In the genomic region with DNA sequence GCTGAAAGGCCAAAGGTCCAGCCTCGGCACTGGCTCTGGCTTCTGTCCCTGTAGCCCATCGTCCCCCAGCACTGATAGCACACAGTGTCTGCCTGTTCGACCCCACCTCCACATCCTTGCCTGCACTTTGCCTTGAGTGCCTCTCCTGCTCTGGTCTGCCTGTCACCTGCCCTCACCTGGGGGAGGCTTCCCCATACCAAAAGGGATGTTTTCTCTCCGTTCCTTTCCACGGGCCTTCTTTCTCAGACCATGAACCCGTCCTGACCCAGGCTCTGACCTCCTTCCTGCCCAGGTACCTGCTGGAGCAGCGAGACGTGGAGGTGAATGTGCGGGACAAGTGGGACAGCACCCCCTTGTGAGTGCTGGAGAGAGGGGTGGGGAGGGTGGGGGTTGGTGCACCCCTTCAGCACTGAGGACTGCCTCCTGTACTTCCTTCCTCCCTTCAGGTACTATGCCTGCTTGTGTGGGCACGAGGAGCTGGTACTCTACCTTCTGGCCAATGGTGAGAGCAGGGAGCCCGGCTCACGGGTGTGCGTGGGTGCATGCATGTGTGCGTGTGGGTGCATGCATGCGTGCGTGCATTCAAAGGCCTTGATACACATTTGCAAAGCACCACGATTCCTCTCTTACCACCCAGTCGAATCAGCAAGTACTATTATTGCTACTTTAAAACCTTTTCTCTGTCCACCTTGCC, we compare ENCODE assay signal across 1 cellular context.
TF ChIP-seq lines count a peak whose summit lies in the region.

No MANE protein-coding gene starts in this region.

TF ChIP-seq in H1, 55 proteins besides CTCF, POLR2A, EP300 and RAD21:
- TF ChIP-seq POU5F1 (IDR thresholded peaks at IDR 0.05; ENCODE audit: low read depth, low read length) (no peak), TCF12 (IDR thresholded peaks at IDR 0.05; ENCODE audit: low read depth, low read length) (no peak), EGR1 (IDR thresholded peaks at IDR 0.05; ENCODE audit: borderline replicate concordance, low read depth, low read length) (no peak), KDM4A (IDR thresholded peaks at IDR 0.05; ENCODE audit: low read depth, low read length, severe bottlenecking) (no peak), CREB1 (IDR thresholded peaks at IDR 0.05) (no peak), MAFK (IDR thresholded peaks at IDR 0.05; ENCODE audit: low read depth, low read length) (no peak), GABPA (IDR thresholded peaks at IDR 0.05; ENCODE audit: borderline replicate concordance, insufficient read depth, low read length) (no peak)
